Comparison of ENCODE assay signal across 28 cellular contexts in genomic region chr18:43794363-43794762, GRCh38.
"Had no signal": no experiment of that assay in that cellular context is flagged by ENCODE, and none has a peak within 500 bp of the region (broad histone marks: within the 10 kb centered on the region; RNA-seq: fewer than 3 reads in every experiment).

No MANE protein-coding gene starts in this region.

- H3K9me3 ChIP-seq: colonic mucosa, esophagus squamous epithelium, gastroesophageal sphincter had no signal

- H3K4me3 ChIP-seq: colonic mucosa, esophagus squamous epithelium, gastroesophageal sphincter had no signal

- H3K4me1 ChIP-seq: colonic mucosa, esophagus squamous epithelium had no signal

- DNase-seq: activated B cell treated with CpG ODN at 0.5 μM for 24 hours; activated CD4-positive, alpha-beta T cell treated with anti-CD3 and anti-CD28 coated beads for 48 hours; activated CD4-positive, alpha-beta T cell treated with anti-CD3 and anti-CD28 coated beads, Interleukin-2, amount 50 U/mL, for 1 hour; activated CD4-positive, alpha-beta T cell treated with anti-CD3 and anti-CD28 coated beads, Interleukin-2, amount 50 U/mL, for 48 hours; activated CD8-positive, alpha-beta memory T cell treated with anti-CD3 and anti-CD28 coated beads for 24 hours; activated CD8-positive, alpha-beta T cell treated with anti-CD3 and anti-CD28 coated beads for 36 hours; activated effector memory CD4-positive, alpha-beta T cell treated with Interleukin-2 at 50 U/mL for 16 hours; activated gamma-delta T cell treated with Interleukin-2 at 50 U/mL for 16 hours; activated naive CD4-positive, alpha-beta T cell treated with anti-CD3 and anti-CD28 coated beads, Interleukin-2, amount 50 U/mL, for 16 hours; activated naive CD4-positive, alpha-beta T cell treated with Interleukin-2 at 50 U/mL for 16 hours; activated T-cell treated with anti-CD3 and anti-CD28 coated beads, Interleukin-2, amount 50 U/mL, for 4 hours; amniotic stem cell; anterior cingulate cortex; brain microvascular endothelial cell; central memory CD4-positive, alpha-beta T cell; cerebellar nuclear complex; colonic mucosa; effector CD8-positive, alpha-beta T cell; esophagus squamous epithelium; foreskin melanocyte; T-helper 1 cell; T-helper 17 cell; T1000; WERI-Rb-1 had no signal

- ATAC-seq: activated CD4-positive, CD25-positive, alpha-beta regulatory T cell treated with anti-CD3 and anti-CD28 coated beads, Interleukin-2, amount 50 U/mL, for 24 hours; activated CD8-positive, alpha-beta T cell treated with anti-CD3 and anti-CD28 coated beads for 36 hours; activated T-cell treated with anti-CD3 and anti-CD28 coated beads, Interleukin-2, amount 50 U/mL, for 4 hours; activated T-helper 17 cell treated with anti-CD3 and anti-CD28 coated beads, Interleukin-2, amount 50 U/mL, for 72 hours; gastroesophageal sphincter; T-helper 17 cell had no signal

- H3K27me3 ChIP-seq: brain microvascular endothelial cell, colonic mucosa, esophagus squamous epithelium, gastroesophageal sphincter had no signal

- H3K36me3 ChIP-seq: brain microvascular endothelial cell, colonic mucosa, esophagus squamous epithelium, gastroesophageal sphincter, WERI-Rb-1 had no signal

- H3K27ac ChIP-seq: brain microvascular endothelial cell, colonic mucosa, epithelial cell of prostate, esophagus squamous epithelium, gastroesophageal sphincter, WERI-Rb-1 had no signal
